27 cellular contexts compared by ENCODE assay signal in genomic region chr13:103299079-103299478, GRCh38.
A peak's percentile ranks its signal among the peaks of the same experiment; 100 is the strongest.
DNase-seq lines count a peak whose midpoint lies in the region; ATAC-seq and TF ChIP-seq lines count a peak whose summit lies in the region.
"Had no signal": no experiment of that assay in that cellular context is flagged by ENCODE, and none has a peak within 500 bp of the region (broad histone marks: within the 10 kb centered on the region; RNA-seq: fewer than 3 reads in every experiment).

No MANE protein-coding gene starts in this region.

- BruUV-seq in PC-3 (replicated peaks; lab: Mats Ljungman, UMichigan) = no TSS peak

- POLR2A ChIA-PET in PC-3 (lab: Charles Lee; ENCODE audit: unreplicated experiment) = no interaction called here

- no peak overlapping the region for H2AFZ ChIP-seq in PC-3 (ENCODE audit: low read length)

- peak; percentile 18 for DNase-seq in ELF-1 (ENCODE audit: low read depth, low spot score)
- peak; percentile 6 for DNase-seq in PC-3
- peak; percentile 29 for DNase-seq in iPS DF 6.9 (ENCODE audit: low read depth, low spot score)
- no peak for DNase-seq in CD1c-positive myeloid dendritic cell (ENCODE audit: extremely low spot score)
- DNase-seq in NOMO-1 (lab: John Stamatoyannopoulos, UW; ENCODE audit: unreplicated experiment in 2 of 2) = no peak
- DNase-seq in ACHN = no peak
- DNase-seq: activated B cell treated with CpG ODN at 0.5 μM for 24 hours; activated CD4-positive, alpha-beta T cell treated with anti-CD3 and anti-CD28 coated beads, Interleukin-2, amount 50 U/mL, for 4 hours; anterior cingulate cortex; dermis blood vessel endothelial cell; EL; immature natural killer cell; KG1; left ventricle myocardium inferior; naive thymus-derived CD8-positive, alpha-beta T cell; NCI-H1694; NCI-H524 treated with DMSO at 0.1 percent for 48 hours; retina; Right ventricle myocardium superior; substantia nigra; T-helper 9 cell; upper lobe of right lung had no signal

- TF ChIP-seq CTCF in 22Rv1 (IDR thresholded peaks at IDR 0.05) = peak; percentile 18; the same call in 1 of the 2 replicates
- TF ChIP-seq CTCF in PC-3 (conservative IDR thresholded peaks at IDR 0.05; ENCODE audit: low read depth, low read length) = no peak; the same call in 1 of the 2 replicates

- H3K4me2 ChIP-seq in PC-3 (ENCODE audit: low read length) = no peak overlapping the region
- H3K4me2 ChIP-seq: BLaER1 treated with 17β-estradiol and CSF1 and Interleukin-3, amounts not matched to agents 10 nM and 100 nM had no signal

- H3K27me3 ChIP-seq in PC-3 (ENCODE audit: low read length) (no peaks in the 10 kb centered on the region), iPS DF 6.9 (ENCODE audit: control insufficient read depth, insufficient read depth, low read length) (no peaks in the 10 kb centered on the region)
- H3K27me3 ChIP-seq: BLaER1 treated with 17β-estradiol and CSF1 and Interleukin-3, amounts not matched to agents 10 nM and 100 nM; cardiac muscle cell; upper lobe of right lung had no signal

- intact Hi-C loops in PC-3 (cut with micrococcal nuclease) = no loop called here

- no peaks in the 10 kb centered on the region for H3K9me2 ChIP-seq in PC-3 (replicated peaks; ENCODE audit: low read length)

- H3K36me3 ChIP-seq in PC-3 (ENCODE audit: low read depth, low read length) (no peaks in the 10 kb centered on the region), iPS DF 6.9 (ENCODE audit: control insufficient read depth, insufficient read depth, low read length) (no peaks in the 10 kb centered on the region)
- H3K36me3 ChIP-seq: BLaER1 treated with 17β-estradiol and CSF1 and Interleukin-3, amounts not matched to agents 10 nM and 100 nM; cardiac muscle cell; left ventricle myocardium inferior; upper lobe of right lung had no signal

- CTCF ChIA-PET in PC-3 (lab: Charles Lee) = no interaction called here

- H3K9me3 ChIP-seq in PC-3 (ENCODE audit: low read length) (no peaks in the 10 kb centered on the region), iPS DF 6.9 (ENCODE audit: control insufficient read depth, insufficient read depth, low read length) (no peaks in the 10 kb centered on the region)
- H3K9me3 ChIP-seq: upper lobe of right lung had no signal

- H3K27ac ChIP-seq in 22Rv1 (no peak overlapping the region), PC-3 (ENCODE audit: low read length) (no peak overlapping the region), iPS DF 6.9 (ENCODE audit: low read length) (no peak overlapping the region)
- H3K27ac ChIP-seq: BLaER1 treated with 17β-estradiol and CSF1 and Interleukin-3, amounts not matched to agents 10 nM and 100 nM; cardiac muscle cell; left ventricle myocardium inferior; upper lobe of right lung had no signal

- no peaks in the 10 kb centered on the region for H3K79me2 ChIP-seq in PC-3 (ENCODE audit: low read length)

- H3F3A ChIP-seq in PC-3 (ENCODE audit: low read length, unreplicated experiment) = no peaks in the 10 kb centered on the region

- H3K4me3 ChIP-seq in PC-3 (ENCODE audit: low read length) = no peak overlapping the region
- no peak overlapping the region for H3K4me3 ChIP-seq in iPS DF 6.9 (ENCODE audit: low read length)
- H3K4me3 ChIP-seq: BLaER1 treated with 17β-estradiol and CSF1 and Interleukin-3, amounts not matched to agents 10 nM and 100 nM; cardiac muscle cell; left ventricle myocardium inferior; upper lobe of right lung had no signal

- no peaks in the 10 kb centered on the region for H4K20me1 ChIP-seq in PC-3 (ENCODE audit: low read length)
- H4K20me1 ChIP-seq: BLaER1 treated with 17β-estradiol and CSF1 and Interleukin-3, amounts not matched to agents 10 nM and 100 nM had no signal

- H3K4me1 ChIP-seq in PC-3 (ENCODE audit: insufficient read depth, low read length) (no peaks in the 10 kb centered on the region), iPS DF 6.9 (ENCODE audit: control insufficient read depth, insufficient read depth, low read length) (no peaks in the 10 kb centered on the region)
- H3K4me1 ChIP-seq: BLaER1 treated with 17β-estradiol and CSF1 and Interleukin-3, amounts not matched to agents 10 nM and 100 nM; left ventricle myocardium inferior; upper lobe of right lung had no signal

- WGBS in iPS DF 6.9 (ENCODE audit: insufficient coverage, insufficient read length) = no CpG with 5 or more reads among the region's 3 CpGs

- H3K9ac ChIP-seq in PC-3 (ENCODE audit: low read length) = no peak overlapping the region
- H3K9ac ChIP-seq: BLaER1 treated with 17β-estradiol and CSF1 and Interleukin-3, amounts not matched to agents 10 nM and 100 nM had no signal

- in situ Hi-C loops in ACHN (cut with HindIII; ENCODE audit: low pct_ligation_motif_present, low pct_unique_long_range_greater_than_20kb, low sequenced_read_pairs) = no loop called here

- ATAC-seq in PC-3 = no peak; the same call in 1 of the 2 replicates
- no peak for ATAC-seq in GM18867 (IDR thresholded peaks at IDR 0.05; ENCODE audit: unreplicated experiment)
- ATAC-seq: activated naive CD4-positive, alpha-beta T cell treated with anti-CD3 and anti-CD28 coated beads, Interleukin-2, amount 50 U/mL, for 72 hours; naive thymus-derived CD8-positive, alpha-beta T cell; upper lobe of right lung had no signal

Comparison
In these comparisons a context has a peak if more than half of its experiments do, and no peak if none do; other contexts are left out.
1. DNase-seq: peak in ELF-1 (single experiment), PC-3 (single experiment) and iPS DF 6.9 (single experiment); none in CD1c-positive myeloid dendritic cell (single experiment), NOMO-1 (0 of 2) and ACHN (single experiment).